ENCODE assay signal across 8 cellular contexts in genomic region chr7:44847920-44848634, GRCh38. TPM values are rescaled to one million over a fixed set of nuclear protein-coding genes. Genes with fewer than 3 reads are reported as not detected.
A peak's percentile ranks its signal among the peaks of the same experiment; 100 is the strongest.
DNase-seq lines count a peak whose midpoint lies in the region; ATAC-seq and TF ChIP-seq lines count a peak whose summit lies in the region.

Gene H2AZ2, minus strand, starts transcription at chr7:44848087. Its CDS starts 116 bp downstream, at chr7:44847971.

- peak; percentile 99 for DNase-seq in BJ (ENCODE audit: low read depth)
- DNase-seq in NCI-H526 treated with DMSO at 0.1 percent for 48 hours (lab: John Stamatoyannopoulos, UW) = peak; percentile 99
- peak; percentile 100 for DNase-seq in activated CD4-positive, alpha-beta T cell treated with anti-CD3 and anti-CD28 coated beads, Interleukin-2, amount 10 ng/mL, durations not matched to agents 24 days and 14 days
- peak; percentile 100 for DNase-seq in colonic mucosa
- DNase-seq in kidney tubule cell (ENCODE audit: low spot score) = peak; percentile 100
- DNase-seq in stimulated activated CD4-positive, alpha-beta T cell treated with anti-CD3 and anti-CD28 coated beads, Interleukin-1b, Interleukin-23, amount 100 ng/mL, for 24 hours (ENCODE audit: low read depth in 4 of 4, low spot score in 1 of 4) = peak; percentile 99 to 100 (median 99)

- H3K27ac Mint-ChIP-seq in activated CD4-positive, alpha-beta T cell treated with anti-CD3 and anti-CD28 coated beads, Interleukin-2, amount 10 ng/mL, durations not matched to agents 24 days and 14 days = peak within 1 kb of the TSS; percentile 99

- ATAC-seq in GM19324 (IDR thresholded peaks at IDR 0.05; ENCODE audit: low FRiP score, unreplicated experiment) (peak; percentile 86), HG03469 (IDR thresholded peaks at IDR 0.05; ENCODE audit: unreplicated experiment) (peak; percentile 72)

- H3K4me3 ChIP-seq in BJ (ENCODE audit: low read depth, low read length) = peak within 1 kb of the TSS; percentile 62
- peak within 1 kb of the TSS; percentile 61 for H3K4me3 ChIP-seq in colonic mucosa

- peak within 1 kb of the TSS; percentile 99 for H3K4me3 Mint-ChIP-seq in activated CD4-positive, alpha-beta T cell treated with anti-CD3 and anti-CD28 coated beads, Interleukin-2, amount 10 ng/mL, durations not matched to agents 24 days and 14 days

- TF ChIP-seq CTCF in BJ (IDR thresholded peaks at IDR 0.05; ENCODE audit: insufficient read depth, low read depth, low read length) (no peak), colonic mucosa (IDR thresholded peaks at IDR 0.05) (peak; percentile 4)

- H3K4me1 Mint-ChIP-seq in activated CD4-positive, alpha-beta T cell treated with anti-CD3 and anti-CD28 coated beads, Interleukin-2, amount 10 ng/mL, durations not matched to agents 24 days and 14 days = peaks cover 49% of the 10 kb centered on the region

- peak within 1 kb of the TSS; percentile 75 to 97 for H3K9ac ChIP-seq in colonic mucosa (ENCODE audit: low read depth in 2 of 2, low read length in 2 of 2)

- H3K9me3 ChIP-seq in colonic mucosa = no peaks in the 10 kb centered on the region

- H3K27ac ChIP-seq in colonic mucosa = peak within 1 kb of the TSS; percentile 96

- intact Hi-C loops in activated CD4-positive, alpha-beta T cell treated with anti-CD3 and anti-CD28 coated beads, Interleukin-2, amount 10 ng/mL, durations not matched to agents 24 days and 14 days (cut with micrococcal nuclease) = loop anchor here (1.0 to 2.0 kb wide), 13 partner anchors 9 to 766 kb away; partner anchors contain the start of genes MYO1G, OGDH, POLM and PURB
- intact Hi-C loops in colonic mucosa (cut with DNase I) = loop anchor here (5.0 kb wide), 2 partner anchors 51 to 261 kb away; partner anchors contain the start of gene PPIA

- H3K4me1 ChIP-seq in colonic mucosa = no peaks in the 10 kb centered on the region

- CTCF ChIA-PET in BJ (lab: Yijun Ruan, JAX) = interaction anchor here (0.6 to 3.2 kb wide), 18 partner anchors 8 to 322 kb away, joined by 3 to 21 read pairs (median 4); partner anchors contain the start of genes DDX56 and TMED4

- no peaks in the 10 kb centered on the region for H3K36me3 Mint-ChIP-seq in activated CD4-positive, alpha-beta T cell treated with anti-CD3 and anti-CD28 coated beads, Interleukin-2, amount 10 ng/mL, durations not matched to agents 24 days and 14 days (ENCODE audit: low read depth)

- no peaks in the 10 kb centered on the region for H3K27me3 ChIP-seq in BJ (ENCODE audit: control insufficient read depth, insufficient read depth, low read length)
- no peaks in the 10 kb centered on the region for H3K27me3 ChIP-seq in colonic mucosa

- H3K36me3 ChIP-seq in BJ (ENCODE audit: control insufficient read depth, insufficient read depth, low read length) (no peaks in the 10 kb centered on the region), colonic mucosa (no peaks in the 10 kb centered on the region)

- H3K9me3 Mint-ChIP-seq in activated CD4-positive, alpha-beta T cell treated with anti-CD3 and anti-CD28 coated beads, Interleukin-2, amount 10 ng/mL, durations not matched to agents 24 days and 14 days = no peaks in the 10 kb centered on the region

- POLR2A ChIA-PET in BJ (lab: Charles Lee) = interaction anchor here (0.6 to 1.0 kb wide), 2 partner anchors 155 to 241 kb away, joined by 3 to 6 read pairs; partner anchors contain the start of gene OGDH

- H3K27me3 Mint-ChIP-seq in activated CD4-positive, alpha-beta T cell treated with anti-CD3 and anti-CD28 coated beads, Interleukin-2, amount 10 ng/mL, durations not matched to agents 24 days and 14 days = peaks cover 2% of the 10 kb centered on the region

RNA-seq across cellular contexts. Expression of gene H2AZ2, which starts in this region (rescaled TPM):
- 100 and 107 TPM in 2 replicates for polyA plus RNA-seq in BJ (2011; rRNA removed)
- polyA minus RNA-seq in BJ (2011; rRNA and poly(A)+ RNA removed) = 35.3 and 46.2 TPM in 2 replicates
- 188 and 192 TPM in 2 replicates for total RNA-seq in activated CD4-positive, alpha-beta T cell treated with anti-CD3 and anti-CD28 coated beads, Interleukin-2, amount 10 ng/mL, durations not matched to agents 24 days and 14 days
- total RNA-seq in colonic mucosa = 100 to 1,000 TPM; 166 to 242 TPM

Comparison
In these comparisons a context has a peak if more than half of its experiments do, and no peak if none do; other contexts are left out.
1. Peak in every context shown above with its lines: DNase-seq, ATAC-seq, H3K4me3 ChIP-seq and H3K27ac ChIP-seq.